ENCODE assay signal across 1 cellular context in genomic region chr12:98701166-98701565, GRCh38.
TF ChIP-seq lines count a peak whose summit lies in the region.

No MANE protein-coding gene starts in this region.

TF ChIP-seq in IMR-90, 13 proteins besides CTCF, POLR2A, EP300 and RAD21:
- no peak for TF ChIP-seq NFE2L2 (IDR thresholded peaks at IDR 0.05; ENCODE audit: low read depth, low read length)
